ENCODE assay signal across 12 cellular contexts in genomic region chr1:69312055-69312732, GRCh38.
"Had no signal": no experiment of that assay in that cellular context is flagged by ENCODE, and none has a peak within 500 bp of the region (broad histone marks: within the 10 kb centered on the region; RNA-seq: fewer than 3 reads in every experiment).

No MANE protein-coding gene starts in this region.

- H3K4me3 ChIP-seq: upper lobe of right lung had no signal

- DNase-seq: activated CD4-positive, alpha-beta memory T cell treated with anti-CD3 and anti-CD28 coated beads for 36 hours; activated gamma-delta T cell treated with Interleukin-2 at 50 U/mL for 16 hours; activated naive CD8-positive, alpha-beta T cell treated with anti-CD3 and anti-CD28 coated beads for 36 hours; activated T-cell treated with anti-CD3 and anti-CD28 coated beads, Interleukin-2, amount 50 U/mL, for 4 hours; foreskin melanocyte; head of caudate nucleus; immature natural killer cell; left colon; stimulated activated CD4-positive, alpha-beta T cell treated with anti-CD3 and anti-CD28 coated beads, Interleukin-4, amount 100 ng/mL, for 1 hour; upper lobe of right lung had no signal

- H3K4me1 Mint-ChIP-seq: activated naive CD8-positive, alpha-beta T cell treated with anti-CD3 and anti-CD28 coated beads for 36 hours; immature natural killer cell had no signal

- H3K4me1 ChIP-seq: upper lobe of right lung had no signal

- H3K4me3 Mint-ChIP-seq: activated CD4-positive, alpha-beta memory T cell treated with anti-CD3 and anti-CD28 coated beads for 36 hours; activated naive CD8-positive, alpha-beta T cell treated with anti-CD3 and anti-CD28 coated beads for 36 hours; activated T-cell treated with anti-CD3 and anti-CD28 coated beads, Interleukin-2, amount 50 U/mL, for 4 hours; immature natural killer cell; nephron; stimulated activated naive CD8-positive, alpha-beta T cell treated with anti-CD3 and anti-CD28 coated beads, Interleukin-15, Interleukin-2, amounts not matched to agents 100 ng/mL and 50 ng/mL, for 24 hours had no signal

- H3K27ac Mint-ChIP-seq: activated CD4-positive, alpha-beta memory T cell treated with anti-CD3 and anti-CD28 coated beads for 36 hours; activated naive CD8-positive, alpha-beta T cell treated with anti-CD3 and anti-CD28 coated beads for 36 hours; immature natural killer cell; nephron; stimulated activated naive CD8-positive, alpha-beta T cell treated with anti-CD3 and anti-CD28 coated beads, Interleukin-15, Interleukin-2, amounts not matched to agents 100 ng/mL and 50 ng/mL, for 24 hours had no signal

- H3K27me3 ChIP-seq: upper lobe of right lung had no signal

- H3K27ac ChIP-seq: upper lobe of right lung had no signal

- H3K27me3 Mint-ChIP-seq: activated CD4-positive, alpha-beta memory T cell treated with anti-CD3 and anti-CD28 coated beads for 36 hours; activated naive CD8-positive, alpha-beta T cell treated with anti-CD3 and anti-CD28 coated beads for 36 hours; stimulated activated naive CD8-positive, alpha-beta T cell treated with anti-CD3 and anti-CD28 coated beads, Interleukin-15, Interleukin-2, amounts not matched to agents 100 ng/mL and 50 ng/mL, for 24 hours had no signal

- H3K36me3 ChIP-seq: upper lobe of right lung had no signal

- H3K36me3 Mint-ChIP-seq: activated CD4-positive, alpha-beta memory T cell treated with anti-CD3 and anti-CD28 coated beads for 36 hours; activated naive CD8-positive, alpha-beta T cell treated with anti-CD3 and anti-CD28 coated beads for 36 hours had no signal
